In the genomic region with DNA sequence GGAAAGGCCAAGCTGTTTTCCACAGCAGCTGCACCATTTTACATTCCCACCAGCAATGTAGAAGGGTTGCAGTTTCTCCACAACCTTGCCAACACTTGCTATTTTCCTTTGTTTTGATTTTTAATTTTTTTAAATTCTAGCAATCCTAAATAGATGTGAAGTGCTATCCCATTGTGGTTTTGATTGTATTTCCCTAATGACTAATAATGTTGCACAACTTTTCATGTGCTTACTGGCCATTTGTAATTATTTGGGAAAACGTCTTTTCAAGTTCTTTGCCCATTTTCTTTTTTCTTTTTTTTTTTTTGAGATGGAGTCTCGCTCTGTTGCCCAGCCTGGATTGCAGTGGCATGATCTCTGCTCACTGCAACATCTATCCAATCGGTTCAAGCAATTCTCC, we compare ENCODE assay signal across 20 cellular contexts. TPM values are rescaled to one million over a fixed set of nuclear protein-coding genes. Genes with fewer than 3 reads are reported as not detected.
"Had no signal": no experiment of that assay in that cellular context is flagged by ENCODE, and none has a peak within 500 bp of the region (broad histone marks: within the 10 kb centered on the region; RNA-seq: fewer than 3 reads in every experiment).

No MANE protein-coding gene starts in this region.

- H3K9me3 ChIP-seq: lower lobe of right lung, tibial artery had no signal

- H3K36me3 ChIP-seq: lower lobe of right lung, tibial artery had no signal

- H3K4me1 ChIP-seq: lower lobe of right lung had no signal

- H3K27me3 ChIP-seq: tibial artery had no signal

- H3K4me3 ChIP-seq: lower lobe of right lung, tibial artery had no signal

- FAIRE-seq: small intestine, TTC549 had no signal

- H3K27ac ChIP-seq: lower lobe of right lung, tibial artery had no signal

- DNase-seq: activated CD4-positive, alpha-beta T cell treated with anti-CD3 and anti-CD28 coated beads for 36 hours; activated CD4-positive, alpha-beta T cell treated with anti-CD3 and anti-CD28 coated beads, Interleukin-2, amount 50 U/mL, for 4 hours; activated CD8-positive, alpha-beta memory T cell treated with anti-CD3 and anti-CD28 coated beads for 24 hours; activated CD8-positive, alpha-beta memory T cell treated with anti-CD3 and anti-CD28 coated beads, Interleukin-2, amount 50 U/mL, for 4 hours; activated naive CD4-positive, alpha-beta T cell treated with anti-CD3 and anti-CD28 coated beads for 36 hours; activated naive CD8-positive, alpha-beta T cell treated with anti-CD3 and anti-CD28 coated beads, Interleukin-2, amount 10 ng/mL, durations not matched to agents 7 days and 5 days; activated T-cell treated with anti-CD3 and anti-CD28 coated beads, Interleukin-2, amount 50 U/mL, for 24 hours; amygdala; lower lobe of right lung; naive thymus-derived CD4-positive, alpha-beta T cell; occipital lobe; small intestine; stimulated activated CD4-positive, alpha-beta T cell treated with anti-CD3 and anti-CD28 coated beads, Interleukin-2, amount 100 ng/mL, for 24 hours; stimulated activated naive CD8-positive, alpha-beta T cell treated with anti-CD3 and anti-CD28 coated beads, Interleukin-15, amount 100 ng/mL, for 72 hours; T-helper 1 cell; tibial artery had no signal

- ATAC-seq: activated CD4-positive, alpha-beta T cell treated with anti-CD3 and anti-CD28 coated beads for 36 hours; left lobe of liver; lower lobe of right lung; naive thymus-derived CD4-positive, alpha-beta T cell; sciatic nerve; stimulated activated effector memory CD8-positive, alpha-beta T cell treated with anti-CD3 and anti-CD28 coated beads, Interleukin-12 subunit alpha, Interleukin-12 subunit beta, amount 100 ng/mL, for 72 hours; stimulated activated naive CD8-positive, alpha-beta T cell treated with anti-CD3 and anti-CD28 coated beads, Interleukin-15, amount 100 ng/mL, for 72 hours had no signal

RNA-seq across cellular contexts. Expression of a gene that starts 53.9 kb away (rescaled TPM):
- total RNA-seq: activated CD4-positive, alpha-beta T cell treated with anti-CD3 and anti-CD28 coated beads for 36 hours; activated naive CD4-positive, alpha-beta T cell treated with anti-CD3 and anti-CD28 coated beads for 36 hours; naive thymus-derived CD4-positive, alpha-beta T cell had no signal
- polyA plus RNA-seq: naive thymus-derived CD4-positive, alpha-beta T cell had no signal
